Comparison of ENCODE assay signal across 9 cellular contexts in genomic region chr16:68995011-68995504, GRCh38.
DNase-seq lines count a peak whose midpoint lies in the region; ATAC-seq and TF ChIP-seq lines count a peak whose summit lies in the region.
"Had no signal": no experiment of that assay in that cellular context is flagged by ENCODE, and none has a peak within 500 bp of the region (broad histone marks: within the 10 kb centered on the region; RNA-seq: fewer than 3 reads in every experiment).

No MANE protein-coding gene starts in this region.

- H3K18ac ChIP-seq in mesenchymal stem cell (ENCODE audit: low read depth in 1 of 2, low read length in 2 of 2) = no peak overlapping the region

- DNase-seq in EL (peak; percentile 78), M059J (ENCODE audit: low read depth) (peak; percentile 77), MCF 10A (ENCODE audit: unreplicated experiment) (peak; percentile 89), mesenchymal stem cell (peak; percentile 61), NCI-H510A (lab: John Stamatoyannopoulos, UW) (no peak), ureter (ENCODE audit: low spot score) (no peak)
- DNase-seq in activated CD4-positive, alpha-beta T cell treated with anti-CD3 and anti-CD28 coated beads for 48 hours = no peak
- DNase-seq: activated CD8-positive, alpha-beta T cell treated with anti-CD3 and anti-CD28 coated beads, Interleukin-2, amount 10 ng/mL, durations not matched to agents 7 days and 5 days had no signal

- H3K4ac ChIP-seq in mesenchymal stem cell (ENCODE audit: low read depth in 1 of 2, low read length in 2 of 2) = no peak overlapping the region

- H3K4me3 Mint-ChIP-seq in MCF 10A (ENCODE audit: unreplicated experiment) = peak overlapping the region; percentile 33
- H3K4me3 Mint-ChIP-seq: activated CD8-positive, alpha-beta T cell treated with anti-CD3 and anti-CD28 coated beads, Interleukin-2, amount 10 ng/mL, durations not matched to agents 7 days and 5 days had no signal

- peaks cover 7% of the 10 kb centered on the region for H3K4me1 ChIP-seq in mesenchymal stem cell (ENCODE audit: control insufficient read depth, insufficient read depth, low read depth, low read length)

- H2BK12ac ChIP-seq in mesenchymal stem cell (ENCODE audit: low read length in 2 of 2) = no peak overlapping the region

- H2BK15ac ChIP-seq in mesenchymal stem cell (ENCODE audit: low read depth, poor library complexity, severe bottlenecking) = no peak overlapping the region

- no peak overlapping the region for H3K4me3 ChIP-seq in mesenchymal stem cell (ENCODE audit: insufficient read depth in 1 of 2, low read depth in 1 of 2, low read length in 2 of 2)

- no peak overlapping the region for H3K9ac ChIP-seq in mesenchymal stem cell (ENCODE audit: low read length)

- H3K27me3 ChIP-seq in mesenchymal stem cell (ENCODE audit: control insufficient read depth in 1 of 2, insufficient read depth in 1 of 2, low read length in 2 of 2) = no peaks in the 10 kb centered on the region

- no peak overlapping the region for H3K4me2 ChIP-seq in mesenchymal stem cell (ENCODE audit: low read length, poor library complexity, severe bottlenecking)

- no TSS peak for BruUV-seq in MCF 10A (replicated peaks; lab: Mats Ljungman, UMichigan)

- TF ChIP-seq CTCF in MCF 10A (IDR thresholded peaks at IDR 0.05; ENCODE audit: unreplicated experiment) = peak; percentile 34

- H2BK120ac ChIP-seq in mesenchymal stem cell (ENCODE audit: low read depth, low read length) = no peak overlapping the region

- H3K4me1 Mint-ChIP-seq in MCF 10A (ENCODE audit: insufficient read depth, unreplicated experiment) = peaks cover 38% of the 10 kb centered on the region

- H3K27me3 Mint-ChIP-seq in MCF 10A (ENCODE audit: insufficient read depth, unreplicated experiment) = no peaks in the 10 kb centered on the region

- H3K14ac ChIP-seq in mesenchymal stem cell (ENCODE audit: low read length in 2 of 2) = no peak overlapping the region

- no peaks in the 10 kb centered on the region for H3K36me3 ChIP-seq in mesenchymal stem cell (ENCODE audit: control insufficient read depth in 1 of 2, insufficient read depth in 2 of 2, low read depth in 1 of 2, low read length in 2 of 2)

- POLR2A ChIA-PET in MCF 10A (lab: Yijun Ruan, JAX) = interaction anchor here (0.6 to 2.4 kb wide), 11 partner anchors 9 to 1099 kb away, joined by 3 to 8 read pairs (median 5); partner anchors contain the start of gene HAS3

- no peak overlapping the region for H3K23ac ChIP-seq in mesenchymal stem cell (ENCODE audit: low read length in 2 of 2)

- no peak overlapping the region for H4K8ac ChIP-seq in mesenchymal stem cell (ENCODE audit: low read length)

- no peak overlapping the region for H2BK5ac ChIP-seq in mesenchymal stem cell (ENCODE audit: low read depth, low read length, poor library complexity, severe bottlenecking)

- H3K79me1 ChIP-seq in mesenchymal stem cell (replicated peaks; ENCODE audit: low read length, poor library complexity, severe bottlenecking) = peaks cover 2% of the 10 kb centered on the region

- H3K27ac Mint-ChIP-seq in MCF 10A (ENCODE audit: low read depth, unreplicated experiment) = peak overlapping the region; percentile 93
- H3K27ac Mint-ChIP-seq: activated CD8-positive, alpha-beta T cell treated with anti-CD3 and anti-CD28 coated beads, Interleukin-2, amount 10 ng/mL, durations not matched to agents 7 days and 5 days had no signal

- intact Hi-C loops in MCF 10A (cut with micrococcal nuclease) = loop anchor here (1.0 kb wide), 1 partner anchor 110 kb away; the partner anchor contains the start of gene HAS3

- H3K9me3 Mint-ChIP-seq in MCF 10A (ENCODE audit: unreplicated experiment) = peaks cover 5% of the 10 kb centered on the region

- H4K91ac ChIP-seq in mesenchymal stem cell (ENCODE audit: low read length) = no peak overlapping the region

- no peak for ATAC-seq in HG02610 (IDR thresholded peaks at IDR 0.05; ENCODE audit: unreplicated experiment)
- ATAC-seq: activated CD8-positive, alpha-beta T cell treated with anti-CD3 and anti-CD28 coated beads, Interleukin-2, amount 10 ng/mL, durations not matched to agents 7 days and 5 days had no signal

- no peaks in the 10 kb centered on the region for H3K9me3 ChIP-seq in mesenchymal stem cell (ENCODE audit: control insufficient read depth, low read length)

- H3K27ac ChIP-seq in mesenchymal stem cell (ENCODE audit: low read length, poor library complexity, severe bottlenecking) = peak overlapping the region; percentile 99

- CTCF ChIA-PET in MCF 10A (lab: Yijun Ruan, JAX) = interaction anchor here (0.7 to 1.8 kb wide), 6 partner anchors 8 to 197 kb away, joined by 3 to 5 read pairs (median 4); no protein-coding TSS in a partner anchor

- H2AFZ ChIP-seq in mesenchymal stem cell (ENCODE audit: low read depth, low read length) = no peak overlapping the region

- H3K36me3 Mint-ChIP-seq in MCF 10A (ENCODE audit: insufficient read depth, unreplicated experiment) = no peaks in the 10 kb centered on the region

- no peak overlapping the region for H2AK5ac ChIP-seq in mesenchymal stem cell (ENCODE audit: low read length, severe bottlenecking)

Comparison
In these comparisons a context has a peak if more than half of its experiments do, and no peak if none do; other contexts are left out.
1. DNase-seq: peak in EL (single experiment), M059J (single experiment), MCF 10A (single experiment) and mesenchymal stem cell (single experiment); none in NCI-H510A (single experiment), activated CD4-positive, alpha-beta T cell treated with anti-CD3 and anti-CD28 coated beads for 48 hours (single experiment) and ureter (single experiment).